Comparison of ENCODE assay signal across 11 cellular contexts in the genomic region with DNA sequence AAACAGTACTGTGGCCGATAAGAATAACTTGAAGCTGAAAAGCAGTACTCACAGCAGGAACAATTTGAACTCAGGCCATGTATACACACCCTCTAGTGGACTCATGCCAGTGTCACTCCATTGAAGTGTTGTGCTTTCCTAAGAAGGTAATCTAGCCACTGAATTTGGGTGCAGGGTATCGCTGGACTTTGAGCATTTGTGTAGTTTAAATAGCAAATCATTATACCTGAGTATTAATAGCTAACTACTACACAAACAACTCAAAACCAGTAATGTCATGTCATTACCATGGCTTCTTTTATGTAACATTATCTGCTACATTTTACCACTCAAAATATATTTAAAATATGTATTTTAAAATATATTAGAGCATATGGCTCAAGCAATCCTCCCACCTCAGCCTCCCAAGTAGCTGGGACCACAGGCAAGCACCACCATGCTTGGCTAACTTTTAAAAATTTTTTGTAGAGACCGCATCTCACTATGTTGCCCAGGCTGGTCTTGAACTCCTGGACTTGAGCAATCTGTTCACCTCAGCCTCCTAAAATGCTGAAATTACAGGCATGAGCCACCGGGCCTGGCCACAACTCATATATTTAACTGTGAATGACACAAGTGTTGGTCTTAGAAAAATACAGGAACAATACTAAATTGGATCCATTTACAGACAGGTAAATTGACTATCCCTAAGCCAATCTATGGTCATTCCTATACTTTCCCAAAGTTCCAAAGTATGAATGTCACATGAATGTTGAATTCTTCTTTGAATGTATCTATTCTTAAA. TPM values are rescaled to one million over a fixed set of nuclear protein-coding genes. Genes with fewer than 3 reads are reported as not detected.
DNase-seq lines count a peak whose midpoint lies in the region; ATAC-seq and TF ChIP-seq lines count a peak whose summit lies in the region.
"Had no signal": no experiment of that assay in that cellular context is flagged by ENCODE, and none has a peak within 500 bp of the region (broad histone marks: within the 10 kb centered on the region; RNA-seq: fewer than 3 reads in every experiment).

No MANE protein-coding gene starts in this region.

- WGBS in lung, 2 donors: 66 to 82% methylated on average over 4 of the region's 4 CpGs

- H3K9ac ChIP-seq in DND-41 (ENCODE audit: low read depth, low read length): no peak overlapping the region
- H3K9ac ChIP-seq: parathyroid adenoma had no signal

- peak; percentile 18 for TF ChIP-seq CTCF in DND-41 (IDR thresholded peaks at IDR 0.05; ENCODE audit: borderline replicate concordance, extremely low read depth, low read length, poor library complexity, severe bottlenecking)
- no peak for TF ChIP-seq CTCF in coronary artery (IDR thresholded peaks at IDR 0.05)
- no peak for TF ChIP-seq CTCF in lung (IDR thresholded peaks at IDR 0.05; ENCODE audit: control extremely low read depth, extremely low read depth)

- H3K36me3 ChIP-seq in DND-41 (ENCODE audit: insufficient read depth, low read length) (peaks cover 88% of the 10 kb centered on the region), lung (ENCODE audit: control insufficient read depth in 2 of 2, insufficient read depth in 2 of 2, low read length in 2 of 2) (peaks cover 10 to 24% of the 10 kb centered on the region in 2 donors)

- peaks cover 22% of the 10 kb centered on the region for H3K4me1 ChIP-seq in DND-41 (ENCODE audit: insufficient read depth, low read length)
- H3K4me1 ChIP-seq in lung (ENCODE audit: control insufficient read depth in 2 of 2, insufficient read depth in 2 of 2, low read length in 2 of 2): peaks cover 2 to 5% of the 10 kb centered on the region in 2 donors

- ATAC-seq in DND-41 (ENCODE audit: insufficient read depth, low read depth): 0 out of 3 replicates have a peak, but pooled peaks have one; percentile 20
- no peak for ATAC-seq in lung (ENCODE audit: insufficient read depth, low FRiP score)
- ATAC-seq in GM18861 (IDR thresholded peaks at IDR 0.05; ENCODE audit: unreplicated experiment): no peak
- ATAC-seq in HG02840 (IDR thresholded peaks at IDR 0.05; ENCODE audit: low FRiP score, unreplicated experiment): no peak

- H3K27ac ChIP-seq in DND-41 (ENCODE audit: low read length) (no peak overlapping the region), coronary artery (peak overlapping the region; percentile 33 to 40), lung (ENCODE audit: low read depth in 1 of 2, low read length in 1 of 2) (peak overlapping the region in 1 of 2 donors; percentile 57)
- H3K27ac ChIP-seq: parathyroid adenoma had no signal

- DNase-seq in DND-41 (no peak), LHCN-M2 (ENCODE audit: low read depth) (peak; percentile 26), coronary artery (ENCODE audit: low spot score) (no peak), lung (ENCODE audit: low spot score) (peak; percentile 69), KG1 (lab: John Stamatoyannopoulos, UW) (no peak), C1 segment of cervical spinal cord (lab: John Stamatoyannopoulos, UW) (no peak)
- DNase-seq: activated naive CD8-positive, alpha-beta T cell treated with anti-CD3 and anti-CD28 coated beads, Interleukin-2, amount 10 ng/mL, durations not matched to agents 7 days and 5 days; NCI-H1436 treated with DMSO at 0.1 percent for 48 hours had no signal

- H3K4me2 ChIP-seq in DND-41 (ENCODE audit: insufficient read depth, low read length): no peak overlapping the region

- H2AFZ ChIP-seq in DND-41 (ENCODE audit: low read depth, low read length): no peak overlapping the region
- H2AFZ ChIP-seq: parathyroid adenoma had no signal

- H3K27me3 ChIP-seq in DND-41 (ENCODE audit: insufficient read depth, low read length, poor library complexity) (no peaks in the 10 kb centered on the region), lung (ENCODE audit: control insufficient read depth, insufficient read depth) (no peaks in the 10 kb centered on the region)

- H3K4me3 ChIP-seq in DND-41 (ENCODE audit: low read depth in 1 of 2, low read length in 2 of 2) (no peak overlapping the region), coronary artery (no peak overlapping the region), lung (no peak overlapping the region)

- H4K20me1 ChIP-seq in DND-41 (ENCODE audit: insufficient read depth, low read length): peaks cover 41% of the 10 kb centered on the region; the same call in 1 of the 2 replicates

- no peaks in the 10 kb centered on the region for H3K9me3 ChIP-seq in DND-41 (ENCODE audit: insufficient read depth, low read length, severe bottlenecking)
- H3K9me3 ChIP-seq in lung (ENCODE audit: control insufficient read depth in 2 of 2, insufficient read depth in 1 of 2, low read length in 1 of 2): no peaks in the 10 kb centered on the region

- H3K79me2 ChIP-seq in DND-41 (ENCODE audit: insufficient read depth, low read length): peaks cover 98% of the 10 kb centered on the region

RNA-seq across cellular contexts. Expression of gene ARID4A, which starts 25.6 kb away (rescaled TPM):
- 6.1 and 8.2 TPM in 2 replicates for total RNA-seq in LHCN-M2 (2014; rRNA removed)
- 3.0 TPM for polyA plus RNA-seq in LHCN-M2 (2012)
- total RNA-seq in lung: 10 to 100 TPM; 21.5 to 49.3 TPM
- 1 to 10 TPM; 7.3 to 8.9 TPM for polyA plus RNA-seq in lung

RNA-seq across cellular contexts. Expression of gene PSMA3, which starts 28.1 kb away (rescaled TPM):
- total RNA-seq in LHCN-M2 (2014; rRNA removed): 82.1 and 104 TPM in 2 replicates
- polyA plus RNA-seq in LHCN-M2 (2012): 92.0 TPM
- total RNA-seq in lung: 100 to 1,000 TPM in 1 of 2 donors, 10 to 100 TPM in 1; 64.3 to 167 TPM
- 100 to 1,000 TPM; 194 to 302 TPM for polyA plus RNA-seq in lung

Comparison
In these comparisons a context has a peak if more than half of its experiments do, and no peak if none do; other contexts are left out.
1. DNase-seq: peak in LHCN-M2 (single experiment) and lung (single experiment); none in DND-41 (single experiment), coronary artery (single experiment), KG1 (single experiment) and C1 segment of cervical spinal cord (0 of 14).